In the genomic region with DNA sequence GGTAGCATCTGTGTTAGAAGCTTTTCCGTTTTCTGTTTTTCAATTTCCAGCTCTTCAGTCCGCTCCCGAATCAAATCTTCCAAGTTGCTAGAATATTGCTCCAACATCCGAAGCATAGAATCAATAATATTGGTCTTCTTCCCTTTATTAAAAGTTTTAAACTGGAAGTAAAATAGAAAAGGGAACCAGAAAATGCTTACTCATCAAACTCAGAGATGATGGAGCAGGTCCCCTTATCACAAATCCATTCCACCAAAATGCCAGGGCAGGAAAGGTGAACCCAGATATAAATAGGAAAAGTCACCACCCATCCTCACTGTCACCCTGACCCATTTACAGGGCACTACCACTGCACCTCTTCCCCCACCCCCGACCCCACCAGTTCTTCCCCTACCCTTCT, we compare ENCODE assay signal across 1 cellular context.
TF ChIP-seq lines count a peak whose summit lies in the region.

No MANE protein-coding gene starts in this region.

TF ChIP-seq in K562, 482 proteins besides CTCF, POLR2A, EP300 and RAD21 (continued from another document):
- TF ChIP-seq MAFF (IDR thresholded peaks at IDR 0.05; ENCODE audit: low read length): peak; percentile 81
- no peak for TF ChIP-seq GATAD2B (IDR thresholded peaks at IDR 0.05; ENCODE audit: borderline replicate concordance)
- no peak for TF ChIP-seq CBFA2T2 (conservative IDR thresholded peaks at IDR 0.05)
- TF ChIP-seq, protein P1, sequence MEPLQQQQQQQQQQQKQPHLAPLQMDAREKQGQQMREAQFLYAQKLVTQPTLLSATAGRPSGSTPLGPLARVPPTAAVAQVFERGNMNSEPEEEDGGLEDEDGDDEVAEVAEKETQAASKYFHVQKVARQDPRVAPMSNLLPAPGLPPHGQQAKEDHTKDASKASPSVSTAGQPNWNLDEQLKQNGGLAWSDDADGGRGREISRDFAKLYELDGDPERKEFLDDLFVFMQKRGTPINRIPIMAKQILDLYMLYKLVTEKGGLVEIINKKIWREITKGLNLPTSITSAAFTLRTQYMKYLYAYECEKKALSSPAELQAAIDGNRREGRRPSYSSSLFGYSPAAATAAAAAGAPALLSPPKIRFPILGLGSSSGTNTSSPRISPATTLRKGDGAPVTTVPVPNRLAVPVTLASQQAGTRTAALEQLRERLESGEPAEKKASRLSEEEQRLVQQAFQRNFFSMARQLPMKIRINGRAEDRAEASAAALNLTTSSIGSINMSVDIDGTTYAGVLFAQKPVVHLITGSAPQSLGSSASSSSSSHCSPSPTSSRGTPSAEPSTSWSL (CRISPR knock-in tag; IDR thresholded peaks at IDR 0.05; ENCODE audit: borderline replicate concordance): no peak
